ENCODE assay signal across 18 cellular contexts in the genomic region with DNA sequence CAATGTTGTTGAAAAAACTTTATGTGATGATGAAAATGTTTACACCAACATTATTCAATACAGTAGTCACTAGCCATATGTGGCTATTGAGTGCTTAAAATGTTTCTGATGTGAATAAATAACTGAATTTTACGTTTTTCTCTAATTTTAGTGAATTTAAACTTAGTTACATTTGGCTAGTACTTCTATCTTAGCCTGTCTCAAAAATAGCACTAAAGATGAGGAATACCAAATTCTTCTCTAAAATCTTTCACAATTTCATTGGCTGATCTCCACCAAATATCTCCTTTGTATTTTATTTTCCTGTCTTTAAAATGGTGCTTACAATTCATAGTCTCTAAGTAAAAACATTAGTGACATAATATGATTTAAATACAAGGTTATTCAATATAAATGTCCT.
"Had no signal": no experiment of that assay in that cellular context is flagged by ENCODE, and none has a peak within 500 bp of the region (broad histone marks: within the 10 kb centered on the region; RNA-seq: fewer than 3 reads in every experiment).

No MANE protein-coding gene starts in this region.

- H3K27me3 ChIP-seq: body of pancreas, gastrocnemius medialis, transverse colon had no signal

- H3K4me3 ChIP-seq: body of pancreas, gastrocnemius medialis, lung, mucosa of descending colon, transverse colon had no signal

- ATAC-seq: activated CD4-positive, CD25-positive, alpha-beta regulatory T cell treated with anti-CD3 and anti-CD28 coated beads, Interleukin-2, amount 50 U/mL, for 24 hours; body of pancreas; gastrocnemius medialis; left cardiac atrium; mucosa of descending colon; natural killer cell; right cardiac atrium had no signal

- H3K27ac Mint-ChIP-seq: endodermal cell, natural killer cell, progenitor cell of endocrine pancreas had no signal

- H3K4me3 Mint-ChIP-seq: endodermal cell, natural killer cell had no signal

- H3K27ac ChIP-seq: body of pancreas, gastrocnemius medialis, transverse colon had no signal

- H3K4me1 ChIP-seq: body of pancreas, gastrocnemius medialis, transverse colon had no signal

- H3K4me1 Mint-ChIP-seq: natural killer cell had no signal

- DNase-seq: activated naive CD4-positive, alpha-beta T cell treated with anti-CD3 and anti-CD28 coated beads, Interleukin-2, amount 50 U/mL, for 16 hours; activated T-cell treated with anti-CD3 and anti-CD28 coated beads, Interleukin-2, amount 50 U/mL, for 1 hour; body of pancreas; cerebellar nuclear complex; endodermal cell; gastrocnemius medialis; left cardiac atrium; mucosa of descending colon; natural killer cell; right cardiac atrium; stimulated activated CD4-positive, alpha-beta T cell treated with anti-CD3 and anti-CD28 coated beads, Interleukin-2, amount 100 ng/mL, for 24 hours; stimulated activated naive CD4-positive, alpha-beta T cell; substantia nigra; T-helper 2 cell; transverse colon had no signal

- H3K27me3 Mint-ChIP-seq: progenitor cell of endocrine pancreas had no signal

- H3K9me3 ChIP-seq: body of pancreas, gastrocnemius medialis, mucosa of descending colon, transverse colon had no signal

- H3K9me3 Mint-ChIP-seq: endodermal cell had no signal

- H3K36me3 ChIP-seq: gastrocnemius medialis, transverse colon had no signal
